1 cellular context compared by ENCODE assay signal in the genomic region with DNA sequence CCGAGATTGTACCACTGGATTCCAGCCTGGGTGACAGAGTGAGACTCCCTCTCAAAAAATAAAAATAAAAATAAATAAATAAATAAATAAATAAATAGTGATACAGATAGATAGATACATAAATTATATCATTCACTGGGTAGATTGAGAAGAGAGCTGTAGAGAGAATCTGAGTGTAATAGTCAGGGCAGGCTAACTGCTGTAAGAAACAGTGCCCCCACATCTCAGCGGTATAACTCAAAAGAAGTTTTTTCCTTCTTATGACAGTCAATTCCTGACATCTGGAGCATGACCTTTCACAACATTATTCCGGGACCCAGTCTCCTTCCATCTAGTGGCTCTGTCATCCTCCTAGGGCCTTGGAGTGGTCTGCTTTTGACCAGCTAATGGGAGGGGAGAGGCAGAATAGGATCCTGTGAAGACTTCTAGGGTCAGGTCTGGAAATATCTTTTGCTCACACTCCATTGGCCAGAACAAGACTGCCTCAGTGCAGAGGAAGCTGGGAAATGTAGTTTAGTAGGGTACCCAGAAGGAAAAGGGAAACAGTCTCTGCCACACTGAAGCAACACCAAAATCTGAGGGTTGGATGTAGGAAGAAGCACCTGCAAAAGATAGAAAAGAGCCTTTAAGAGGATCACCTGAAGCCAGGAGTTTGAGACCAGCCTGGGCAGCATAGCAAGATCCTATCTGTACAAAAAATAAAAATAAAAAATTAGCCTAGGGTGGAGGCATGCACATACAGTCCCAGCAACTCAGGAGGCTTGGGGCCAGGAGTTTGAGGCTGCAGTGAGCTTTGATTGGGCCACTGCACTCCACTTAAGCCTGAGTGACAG.
TF ChIP-seq lines count a peak whose summit lies in the region.

No MANE protein-coding gene starts in this region.

TF ChIP-seq in HepG2, 621 proteins besides CTCF, POLR2A, EP300 and RAD21 (continued from another document and continues in another):
- TF ChIP-seq, protein P1, sequence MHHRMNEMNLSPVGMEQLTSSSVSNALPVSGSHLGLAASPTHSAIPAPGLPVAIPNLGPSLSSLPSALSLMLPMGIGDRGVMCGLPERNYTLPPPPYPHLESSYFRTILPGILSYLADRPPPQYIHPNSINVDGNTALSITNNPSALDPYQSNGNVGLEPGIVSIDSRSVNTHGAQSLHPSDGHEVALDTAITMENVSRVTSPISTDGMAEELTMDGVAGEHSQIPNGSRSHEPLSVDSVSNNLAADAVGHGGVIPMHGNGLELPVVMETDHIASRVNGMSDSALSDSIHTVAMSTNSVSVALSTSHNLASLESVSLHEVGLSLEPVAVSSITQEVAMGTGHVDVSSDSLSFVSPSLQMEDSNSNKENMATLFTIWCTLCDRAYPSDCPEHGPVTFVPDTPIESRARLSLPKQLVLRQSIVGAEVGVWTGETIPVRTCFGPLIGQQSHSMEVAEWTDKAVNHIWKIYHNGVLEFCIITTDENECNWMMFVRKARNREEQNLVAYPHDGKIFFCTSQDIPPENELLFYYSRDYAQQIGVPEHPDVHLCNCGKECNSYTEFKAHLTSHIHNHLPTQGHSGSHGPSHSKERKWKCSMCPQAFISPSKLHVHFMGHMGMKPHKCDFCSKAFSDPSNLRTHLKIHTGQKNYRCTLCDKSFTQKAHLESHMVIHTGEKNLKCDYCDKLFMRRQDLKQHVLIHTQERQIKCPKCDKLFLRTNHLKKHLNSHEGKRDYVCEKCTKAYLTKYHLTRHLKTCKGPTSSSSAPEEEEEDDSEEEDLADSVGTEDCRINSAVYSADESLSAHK (CRISPR knock-in tag; IDR thresholded peaks at IDR 0.05; ENCODE audit: borderline replicate concordance): no peak
- TF ChIP-seq HMGA1 (CRISPR knock-in tag; conservative IDR thresholded peaks at IDR 0.05): no peak
- TF ChIP-seq MED1 (CRISPR knock-in tag; IDR thresholded peaks at IDR 0.05): no peak
- TF ChIP-seq, protein P2, sequence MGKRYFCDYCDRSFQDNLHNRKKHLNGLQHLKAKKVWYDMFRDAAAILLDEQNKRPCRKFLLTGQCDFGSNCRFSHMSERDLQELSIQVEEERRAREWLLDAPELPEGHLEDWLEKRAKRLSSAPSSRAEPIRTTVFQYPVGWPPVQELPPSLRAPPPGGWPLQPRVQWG (CRISPR knock-in tag; IDR thresholded peaks at IDR 0.05; ENCODE audit: borderline replicate concordance, low read depth): no peak
- TF ChIP-seq TEAD3 (CRISPR knock-in tag; optimal IDR thresholded peaks at IDR 0.05; ENCODE audit: borderline replicate concordance): peak; percentile 30
- no peak for TF ChIP-seq SCMH1 (CRISPR knock-in tag; IDR thresholded peaks at IDR 0.05; ENCODE audit: borderline replicate concordance)
- TF ChIP-seq, protein P3, sequence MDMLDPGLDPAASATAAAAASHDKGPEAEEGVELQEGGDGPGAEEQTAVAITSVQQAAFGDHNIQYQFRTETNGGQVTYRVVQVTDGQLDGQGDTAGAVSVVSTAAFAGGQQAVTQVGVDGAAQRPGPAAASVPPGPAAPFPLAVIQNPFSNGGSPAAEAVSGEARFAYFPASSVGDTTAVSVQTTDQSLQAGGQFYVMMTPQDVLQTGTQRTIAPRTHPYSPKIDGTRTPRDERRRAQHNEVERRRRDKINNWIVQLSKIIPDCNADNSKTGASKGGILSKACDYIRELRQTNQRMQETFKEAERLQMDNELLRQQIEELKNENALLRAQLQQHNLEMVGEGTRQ (IDR thresholded peaks at IDR 0.05; ENCODE audit: low read depth, low read length): no peak
- TF ChIP-seq, protein P3 (CRISPR knock-in tag; IDR thresholded peaks at IDR 0.05; ENCODE audit: borderline replicate concordance): no peak
- no peak for TF ChIP-seq ZBTB20 (CRISPR knock-in tag; IDR thresholded peaks at IDR 0.05; ENCODE audit: borderline replicate concordance, low read depth)
- no peak for TF ChIP-seq NCOA5 (CRISPR knock-in tag; IDR thresholded peaks at IDR 0.05)
- TF ChIP-seq ZKSCAN8 (CRISPR knock-in tag; IDR thresholded peaks at IDR 0.05; ENCODE audit: borderline replicate concordance): 0 out of 2 replicates have a peak, but pooled peaks have one; percentile 22
- TF ChIP-seq, protein P4, sequence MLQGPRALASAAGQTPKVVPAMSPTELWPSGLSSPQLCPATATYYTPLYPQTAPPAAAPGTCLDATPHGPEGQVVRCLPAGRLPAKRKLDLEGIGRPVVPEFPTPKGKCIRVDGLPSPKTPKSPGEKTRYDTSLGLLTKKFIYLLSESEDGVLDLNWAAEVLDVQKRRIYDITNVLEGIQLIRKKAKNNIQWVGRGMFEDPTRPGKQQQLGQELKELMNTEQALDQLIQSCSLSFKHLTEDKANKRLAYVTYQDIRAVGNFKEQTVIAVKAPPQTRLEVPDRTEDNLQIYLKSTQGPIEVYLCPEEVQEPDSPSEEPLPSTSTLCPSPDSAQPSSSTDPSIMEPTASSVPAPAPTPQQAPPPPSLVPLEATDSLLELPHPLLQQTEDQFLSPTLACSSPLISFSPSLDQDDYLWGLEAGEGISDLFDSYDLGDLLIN (CRISPR knock-in tag; IDR thresholded peaks at IDR 0.05; ENCODE audit: borderline replicate concordance): no peak
- no peak for TF ChIP-seq ETV5 (CRISPR knock-in tag; IDR thresholded peaks at IDR 0.05; ENCODE audit: borderline replicate concordance)
- TF ChIP-seq ZIK1 (CRISPR knock-in tag; IDR thresholded peaks at IDR 0.05; ENCODE audit: borderline replicate concordance, low read depth): no peak
- no peak for TF ChIP-seq ZEB1 (IDR thresholded peaks at IDR 0.05; ENCODE audit: insufficient replicate concordance, low read depth)
- no peak for TF ChIP-seq BRD4 (CRISPR knock-in tag; IDR thresholded peaks at IDR 0.05)
- TF ChIP-seq MED13 (CRISPR knock-in tag; IDR thresholded peaks at IDR 0.05): no peak
- peak; percentile 82 for TF ChIP-seq ZNF121 (CRISPR knock-in tag; IDR thresholded peaks at IDR 0.05)
- no peak for TF ChIP-seq MTF2 (CRISPR knock-in tag; IDR thresholded peaks at IDR 0.05; ENCODE audit: borderline replicate concordance)
- no peak for TF ChIP-seq ZNF232 (CRISPR knock-in tag; IDR thresholded peaks at IDR 0.05; ENCODE audit: borderline replicate concordance)
- no peak for TF ChIP-seq ZNF552 (CRISPR knock-in tag; IDR thresholded peaks at IDR 0.05; ENCODE audit: borderline replicate concordance)
- TF ChIP-seq ZNF33A (CRISPR knock-in tag; IDR thresholded peaks at IDR 0.05; ENCODE audit: borderline replicate concordance): no peak
- TF ChIP-seq, protein P5, sequence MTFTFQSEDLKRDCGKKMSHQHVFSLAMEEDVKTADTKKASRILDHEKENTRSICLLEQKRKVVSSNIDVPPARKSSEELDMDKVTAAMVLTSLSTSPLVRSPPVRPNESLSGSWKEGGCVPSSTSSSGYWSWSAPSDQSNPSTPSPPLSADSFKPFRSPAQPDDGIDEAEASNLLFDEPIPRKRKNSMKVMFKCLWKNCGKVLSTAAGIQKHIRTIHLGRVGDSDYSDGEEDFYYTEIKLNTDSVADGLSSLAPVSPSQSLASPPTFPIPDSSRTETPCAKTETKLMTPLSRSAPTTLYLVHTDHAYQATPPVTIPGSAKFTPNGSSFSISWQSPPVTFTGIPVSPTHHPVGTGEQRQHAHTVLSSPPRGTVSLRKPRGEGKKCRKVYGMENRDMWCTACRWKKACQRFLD (CRISPR knock-in tag; IDR thresholded peaks at IDR 0.05; ENCODE audit: borderline replicate concordance): no peak
- TF ChIP-seq ZNF30 (CRISPR knock-in tag; IDR thresholded peaks at IDR 0.05): no peak
- no peak for TF ChIP-seq TP53 (CRISPR knock-in tag; conservative IDR thresholded peaks at IDR 0.05)
- no peak for TF ChIP-seq RFXAP (CRISPR knock-in tag; IDR thresholded peaks at IDR 0.05; ENCODE audit: borderline replicate concordance)
- no peak for TF ChIP-seq ZFP37 (CRISPR knock-in tag; IDR thresholded peaks at IDR 0.05; ENCODE audit: borderline replicate concordance)
- TF ChIP-seq RFX1 (IDR thresholded peaks at IDR 0.05): no peak
- no peak for TF ChIP-seq ZNF432 (CRISPR knock-in tag; IDR thresholded peaks at IDR 0.05; ENCODE audit: borderline replicate concordance)
- TF ChIP-seq, protein P6, sequence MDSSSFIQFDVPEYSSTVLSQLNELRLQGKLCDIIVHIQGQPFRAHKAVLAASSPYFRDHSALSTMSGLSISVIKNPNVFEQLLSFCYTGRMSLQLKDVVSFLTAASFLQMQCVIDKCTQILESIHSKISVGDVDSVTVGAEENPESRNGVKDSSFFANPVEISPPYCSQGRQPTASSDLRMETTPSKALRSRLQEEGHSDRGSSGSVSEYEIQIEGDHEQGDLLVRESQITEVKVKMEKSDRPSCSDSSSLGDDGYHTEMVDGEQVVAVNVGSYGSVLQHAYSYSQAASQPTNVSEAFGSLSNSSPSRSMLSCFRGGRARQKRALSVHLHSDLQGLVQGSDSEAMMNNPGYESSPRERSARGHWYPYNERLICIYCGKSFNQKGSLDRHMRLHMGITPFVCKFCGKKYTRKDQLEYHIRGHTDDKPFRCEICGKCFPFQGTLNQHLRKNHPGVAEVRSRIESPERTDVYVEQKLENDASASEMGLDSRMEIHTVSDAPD (CRISPR knock-in tag; IDR thresholded peaks at IDR 0.05): no peak
- TF ChIP-seq SP140L (CRISPR knock-in tag; IDR thresholded peaks at IDR 0.05; ENCODE audit: borderline replicate concordance): no peak
- TF ChIP-seq CEBPG (CRISPR knock-in tag; IDR thresholded peaks at IDR 0.05): peak; percentile 13; the same call in 1 of the 2 replicates
- TF ChIP-seq ZNF605 (CRISPR knock-in tag; IDR thresholded peaks at IDR 0.05): no peak
- no peak for TF ChIP-seq TCF7 (IDR thresholded peaks at IDR 0.05; ENCODE audit: low read depth)
- TF ChIP-seq HNRNPL (IDR thresholded peaks at IDR 0.05; ENCODE audit: low read depth, low read length): no peak
- TF ChIP-seq, protein P7, sequence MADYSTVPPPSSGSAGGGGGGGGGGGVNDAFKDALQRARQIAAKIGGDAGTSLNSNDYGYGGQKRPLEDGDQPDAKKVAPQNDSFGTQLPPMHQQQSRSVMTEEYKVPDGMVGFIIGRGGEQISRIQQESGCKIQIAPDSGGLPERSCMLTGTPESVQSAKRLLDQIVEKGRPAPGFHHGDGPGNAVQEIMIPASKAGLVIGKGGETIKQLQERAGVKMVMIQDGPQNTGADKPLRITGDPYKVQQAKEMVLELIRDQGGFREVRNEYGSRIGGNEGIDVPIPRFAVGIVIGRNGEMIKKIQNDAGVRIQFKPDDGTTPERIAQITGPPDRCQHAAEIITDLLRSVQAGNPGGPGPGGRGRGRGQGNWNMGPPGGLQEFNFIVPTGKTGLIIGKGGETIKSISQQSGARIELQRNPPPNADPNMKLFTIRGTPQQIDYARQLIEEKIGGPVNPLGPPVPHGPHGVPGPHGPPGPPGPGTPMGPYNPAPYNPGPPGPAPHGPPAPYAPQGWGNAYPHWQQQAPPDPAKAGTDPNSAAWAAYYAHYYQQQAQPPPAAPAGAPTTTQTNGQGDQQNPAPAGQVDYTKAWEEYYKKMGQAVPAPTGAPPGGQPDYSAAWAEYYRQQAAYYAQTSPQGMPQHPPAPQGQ (CRISPR knock-in tag; IDR thresholded peaks at IDR 0.05; ENCODE audit: borderline replicate concordance): no peak
- peak; percentile 58; the same call in 1 of the 2 replicates for TF ChIP-seq RBAK (CRISPR knock-in tag; IDR thresholded peaks at IDR 0.05)
- TF ChIP-seq NR2C2 (CRISPR knock-in tag; IDR thresholded peaks at IDR 0.05; ENCODE audit: borderline replicate concordance): peak; percentile 67; the same call in 1 of the 2 replicates
- no peak for TF ChIP-seq JUND (CRISPR knock-in tag; IDR thresholded peaks at IDR 0.05)
- TF ChIP-seq, protein P8, sequence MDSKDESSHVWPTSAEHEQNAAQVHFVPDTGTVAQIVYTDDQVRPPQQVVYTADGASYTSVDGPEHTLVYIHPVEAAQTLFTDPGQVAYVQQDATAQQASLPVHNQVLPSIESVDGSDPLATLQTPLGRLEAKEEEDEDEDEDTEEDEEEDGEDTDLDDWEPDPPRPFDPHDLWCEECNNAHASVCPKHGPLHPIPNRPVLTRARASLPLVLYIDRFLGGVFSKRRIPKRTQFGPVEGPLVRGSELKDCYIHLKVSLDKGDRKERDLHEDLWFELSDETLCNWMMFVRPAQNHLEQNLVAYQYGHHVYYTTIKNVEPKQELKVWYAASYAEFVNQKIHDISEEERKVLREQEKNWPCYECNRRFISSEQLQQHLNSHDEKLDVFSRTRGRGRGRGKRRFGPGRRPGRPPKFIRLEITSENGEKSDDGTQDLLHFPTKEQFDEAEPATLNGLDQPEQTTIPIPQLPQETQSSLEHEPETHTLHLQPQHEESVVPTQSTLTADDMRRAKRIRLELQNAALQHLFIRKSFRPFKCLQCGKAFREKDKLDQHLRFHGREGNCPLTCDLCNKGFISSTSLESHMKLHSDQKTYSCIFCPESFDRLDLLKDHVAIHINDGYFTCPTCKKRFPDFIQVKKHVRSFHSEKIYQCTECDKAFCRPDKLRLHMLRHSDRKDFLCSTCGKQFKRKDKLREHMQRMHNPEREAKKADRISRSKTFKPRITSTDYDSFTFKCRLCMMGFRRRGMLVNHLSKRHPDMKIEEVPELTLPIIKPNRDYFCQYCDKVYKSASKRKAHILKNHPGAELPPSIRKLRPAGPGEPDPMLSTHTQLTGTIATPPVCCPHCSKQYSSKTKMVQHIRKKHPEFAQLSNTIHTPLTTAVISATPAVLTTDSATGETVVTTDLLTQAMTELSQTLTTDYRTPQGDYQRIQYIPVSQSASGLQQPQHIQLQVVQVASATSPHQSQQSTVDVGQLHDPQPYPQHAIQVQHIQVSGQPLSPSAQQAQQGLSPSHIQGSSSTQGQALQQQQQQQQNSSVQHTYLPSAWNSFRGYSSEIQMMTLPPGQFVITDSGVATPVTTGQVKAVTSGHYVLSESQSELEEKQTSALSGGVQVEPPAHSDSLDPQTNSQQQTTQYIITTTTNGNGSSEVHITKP (CRISPR knock-in tag; IDR thresholded peaks at IDR 0.05; ENCODE audit: low read depth): peak; percentile 34; the same call in 1 of the 2 replicates
- peak; percentile 93 for TF ChIP-seq ZNF143 (CRISPR knock-in tag; IDR thresholded peaks at IDR 0.05)
- TF ChIP-seq MED8 (CRISPR knock-in tag; IDR thresholded peaks at IDR 0.05; ENCODE audit: insufficient replicate concordance): no peak
- TF ChIP-seq ZBTB3 (CRISPR knock-in tag; IDR thresholded peaks at IDR 0.05; ENCODE audit: borderline replicate concordance, low read depth): no peak
- no peak for TF ChIP-seq CREB1 (IDR thresholded peaks at IDR 0.05)
- peak; percentile 73 for TF ChIP-seq CREB1 (CRISPR knock-in tag; IDR thresholded peaks at IDR 0.05)
- 0 out of 2 replicates have a peak, but pooled peaks have one; percentile 11 for TF ChIP-seq RXRB (CRISPR knock-in tag; IDR thresholded peaks at IDR 0.05; ENCODE audit: borderline replicate concordance)
- TF ChIP-seq DMAP1 (CRISPR knock-in tag; IDR thresholded peaks at IDR 0.05): no peak
- no peak for TF ChIP-seq RXRA (CRISPR knock-in tag; IDR thresholded peaks at IDR 0.05)
- no peak for TF ChIP-seq SMARCE1 (IDR thresholded peaks at IDR 0.05; ENCODE audit: borderline replicate concordance)
- no peak for TF ChIP-seq AKAP8 (CRISPR knock-in tag; IDR thresholded peaks at IDR 0.05)
- TF ChIP-seq ZNF263 (CRISPR knock-in tag; IDR thresholded peaks at IDR 0.05): no peak
- no peak for TF ChIP-seq ZNF589 (CRISPR knock-in tag; conservative IDR thresholded peaks at IDR 0.05)
